ENCODE assay signal across 19 cellular contexts in genomic region chr4:166422475-166422874, GRCh38.
DNase-seq lines count a peak whose midpoint lies in the region; FAIRE-seq and TF ChIP-seq lines count a peak whose summit lies in the region.
"Had no signal": no experiment of that assay in that cellular context is flagged by ENCODE, and none has a peak within 500 bp of the region (broad histone marks: within the 10 kb centered on the region; RNA-seq: fewer than 3 reads in every experiment).

No MANE protein-coding gene starts in this region.

- peak; percentile 81 for DNase-seq in A172 (ENCODE audit: low spot score)
- DNase-seq in HTR-8/SVneo (ENCODE audit: insufficient read length, low spot score), result peak; percentile 4
- peak; percentile 63 for DNase-seq in brain microvascular endothelial cell
- peak; percentile 43 for DNase-seq in hepatic stellate cell (ENCODE audit: low spot score)
- no peak for DNase-seq in DMS53 (lab: John Stamatoyannopoulos, UW)
- no peak for DNase-seq in GM20000 (ENCODE audit: low spot score)
- no peak for DNase-seq in NCI-H2029 (lab: John Stamatoyannopoulos, UW)
- DNase-seq in NCI-H526 (lab: John Stamatoyannopoulos, UW), result no peak
- DNase-seq: activated CD4-positive, alpha-beta memory T cell treated with anti-CD3 and anti-CD28 coated beads, Interleukin-2, amount 10 ng/mL, durations not matched to agents 7 days and 5 days; body of pancreas; Caco-2; endodermal cell; H7; hypothalamus; KG1; NCI-H1436 treated with DMSO at 0.1 percent for 48 hours; NCI-H526 treated with DMSO at 0.1 percent for 48 hours; stomach had no signal

- H3K4me3 ChIP-seq in brain microvascular endothelial cell (ENCODE audit: low read depth, low read length), result no peak overlapping the region
- H3K4me3 ChIP-seq: body of pancreas, stomach had no signal

- no peaks in the 10 kb centered on the region for H3K27me3 ChIP-seq in brain microvascular endothelial cell (replicated peaks)
- H3K27me3 ChIP-seq: body of pancreas, stomach had no signal

- TF ChIP-seq CTCF in brain microvascular endothelial cell (IDR thresholded peaks at IDR 0.05; ENCODE audit: low read depth, low read length, missing control alignments) (no peak), GM20000 (IDR thresholded peaks at IDR 0.05; ENCODE audit: extremely low read depth, missing control alignments) (no peak)

- FAIRE-seq in HTR-8/SVneo (lab: Jason Lieb, UNC), result no peak
- FAIRE-seq: A204.1 had no signal

- H3K27ac ChIP-seq in brain microvascular endothelial cell, result peak overlapping the region; percentile 95
- H3K27ac ChIP-seq: body of pancreas, stomach had no signal

- H3K36me3 ChIP-seq in brain microvascular endothelial cell (replicated peaks), result no peaks in the 10 kb centered on the region
- H3K36me3 ChIP-seq: stomach had no signal

- in situ Hi-C loops in brain microvascular endothelial cell (cut with HindIII; ENCODE audit: low pct_ligation_motif_present, low sequenced_read_pairs), result no loop called here

Comparison
In these comparisons a context has a peak if more than half of its experiments do, and no peak if none do; other contexts are left out.
1. DNase-seq: peak in A172 (single experiment), HTR-8/SVneo (single experiment), brain microvascular endothelial cell (single experiment) and hepatic stellate cell (single experiment); none in DMS53 (single experiment), GM20000 (single experiment), NCI-H2029 (single experiment) and NCI-H526 (0 of 2).